In genomic region chr4:105708376-105709080, GRCh38 we compare ENCODE assay signal across 1 cellular context.
TF ChIP-seq lines count a peak whose summit lies in the region.

Gene GSTCD (plus strand): TSS chr4:105708784. CDS start chr4:105717614, 8,830 bp downstream.
Gene INTS12 (minus strand): TSS chr4:105708689. CDS start chr4:105700005, 8,684 bp downstream.

TF ChIP-seq in K562, 482 proteins besides CTCF, POLR2A, EP300 and RAD21 (continued from another document and continues in another):
- TF ChIP-seq SIX5 (IDR thresholded peaks at IDR 0.05; ENCODE audit: borderline replicate concordance in 1 of 2, insufficient read depth in 1 of 2, low read depth in 1 of 2, low read length in 2 of 2) (peak; percentile 62 to 66; a peak in 3 of 4 replicates), ZSCAN32 (CRISPR knock-in tag; IDR thresholded peaks at IDR 0.05) (no peak), MEF2D (tag; conservative IDR thresholded peaks at IDR 0.05; ENCODE audit: low read depth) (peak; percentile 22; the same call in 1 of the 2 replicates), SRSF1 (IDR thresholded peaks at IDR 0.05; ENCODE audit: low read depth, low read length) (no peak), ZNF655 (CRISPR knock-in tag; IDR thresholded peaks at IDR 0.05) (peak; percentile 29; the same call in 1 of the 2 replicates), HDAC1 (IDR thresholded peaks at IDR 0.05) (peak in 1 of 2 experiments; percentile 86; a peak in 2 of 4 replicates), SAP30 (IDR thresholded peaks at IDR 0.05; ENCODE audit: borderline replicate concordance, insufficient read depth, low read depth, low read length, poor library complexity, severe bottlenecking) (peak; percentile 83), YY1 (IDR thresholded peaks at IDR 0.05; ENCODE audit: borderline replicate concordance in 1 of 3, control insufficient read depth in 1 of 3, extremely low read depth in 1 of 3, insufficient read depth in 3 of 3, insufficient read length in 1 of 3, insufficient replicate concordance in 2 of 3, low read depth in 1 of 3, low read length in 2 of 3) (peak; percentile 8 to 83 (median 78)), ZNF507 (tag; conservative IDR thresholded peaks at IDR 0.05) (no peak), ZBTB2 (IDR thresholded peaks at IDR 0.05) (peak; percentile 97), XRCC5 (IDR thresholded peaks at IDR 0.05; ENCODE audit: low read depth, low read length) (peak; percentile 99), ETV1 (tag; conservative IDR thresholded peaks at IDR 0.05; ENCODE audit: low read depth) (peak; percentile 88), MCM2 (IDR thresholded peaks at IDR 0.05; ENCODE audit: low read depth) (no peak), MAFK (IDR thresholded peaks at IDR 0.05; ENCODE audit: low read length) (peak; percentile 22; the same call in 1 of the 2 replicates), HDAC6 (IDR thresholded peaks at IDR 0.05; ENCODE audit: low read depth, low read length) (no peak), THAP12 (CRISPR knock-in tag; IDR thresholded peaks at IDR 0.05) (peak; percentile 83), E2F6 (IDR thresholded peaks at IDR 0.05; ENCODE audit: borderline replicate concordance in 1 of 2, extremely low read depth in 1 of 2, insufficient read depth in 1 of 2, insufficient read length in 1 of 2, low read depth in 1 of 2, low read length in 1 of 2, poor library complexity in 1 of 2, severe bottlenecking in 1 of 2) (peak; percentile 32 to 62), HIVEP1 (CRISPR knock-in tag; IDR thresholded peaks at IDR 0.05) (no peak), MBD2 (IDR thresholded peaks at IDR 0.05; ENCODE audit: borderline replicate concordance, low read depth) (peak; percentile 87), ZFP36 (IDR thresholded peaks at IDR 0.05; ENCODE audit: low read depth, low read length, partially characterized antibody) (peak; percentile 53), ZNF239 (CRISPR knock-in tag; IDR thresholded peaks at IDR 0.05) (no peak; the same call in 1 of the 2 replicates), RBFOX2 (IDR thresholded peaks at IDR 0.05; ENCODE audit: low read depth, low read length) (peak; percentile 91), NCOA6 (IDR thresholded peaks at IDR 0.05) (no peak), KHSRP (IDR thresholded peaks at IDR 0.05) (no peak), ESRRA (IDR thresholded peaks at IDR 0.05; ENCODE audit: borderline replicate concordance, low read depth) (peak; percentile 63; the same call in 1 of the 2 replicates), MTF1 (CRISPR knock-in tag; IDR thresholded peaks at IDR 0.05; ENCODE audit: borderline replicate concordance) (no peak), ZBTB43 (CRISPR knock-in tag; IDR thresholded peaks at IDR 0.05) (no peak), ZBTB7A (IDR thresholded peaks at IDR 0.05; ENCODE audit: borderline replicate concordance, control insufficient read depth, low read depth, low read length) (peak; percentile 80), MYBL2 (IDR thresholded peaks at IDR 0.05; ENCODE audit: low read depth) (peak; percentile 80), MYBL2 (CRISPR knock-in tag; IDR thresholded peaks at IDR 0.05; ENCODE audit: borderline replicate concordance) (peak; percentile 25; the same call in 1 of the 2 replicates)
- TF ChIP-seq, protein P1, sequence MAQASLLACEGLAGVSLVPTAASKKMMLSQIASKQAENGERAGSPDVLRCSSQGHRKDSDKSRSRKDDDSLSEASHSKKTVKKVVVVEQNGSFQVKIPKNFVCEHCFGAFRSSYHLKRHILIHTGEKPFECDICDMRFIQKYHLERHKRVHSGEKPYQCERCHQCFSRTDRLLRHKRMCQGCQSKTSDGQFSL (CRISPR knock-in tag; IDR thresholded peaks at IDR 0.05), result peak; percentile 75; the same call in 1 of the 2 replicates
- TF ChIP-seq, protein P1 (tag; IDR thresholded peaks at IDR 0.05), result no peak; a peak in 1 of 4 replicates
- TF ChIP-seq, protein P2, sequence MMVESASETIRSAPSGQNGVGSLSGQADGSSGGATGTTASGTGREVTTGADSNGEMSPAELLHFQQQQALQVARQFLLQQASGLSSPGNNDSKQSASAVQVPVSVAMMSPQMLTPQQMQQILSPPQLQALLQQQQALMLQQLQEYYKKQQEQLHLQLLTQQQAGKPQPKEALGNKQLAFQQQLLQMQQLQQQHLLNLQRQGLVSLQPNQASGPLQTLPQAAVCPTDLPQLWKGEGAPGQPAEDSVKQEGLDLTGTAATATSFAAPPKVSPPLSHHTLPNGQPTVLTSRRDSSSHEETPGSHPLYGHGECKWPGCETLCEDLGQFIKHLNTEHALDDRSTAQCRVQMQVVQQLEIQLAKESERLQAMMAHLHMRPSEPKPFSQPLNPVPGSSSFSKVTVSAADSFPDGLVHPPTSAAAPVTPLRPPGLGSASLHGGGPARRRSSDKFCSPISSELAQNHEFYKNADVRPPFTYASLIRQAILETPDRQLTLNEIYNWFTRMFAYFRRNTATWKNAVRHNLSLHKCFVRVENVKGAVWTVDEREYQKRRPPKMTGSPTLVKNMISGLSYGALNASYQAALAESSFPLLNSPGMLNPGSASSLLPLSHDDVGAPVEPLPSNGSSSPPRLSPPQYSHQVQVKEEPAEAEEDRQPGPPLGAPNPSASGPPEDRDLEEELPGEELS (CRISPR knock-in tag; IDR thresholded peaks at IDR 0.05; ENCODE audit: borderline replicate concordance), result no peak; the same call in 1 of the 2 replicates
- TF ChIP-seq, protein P3, sequence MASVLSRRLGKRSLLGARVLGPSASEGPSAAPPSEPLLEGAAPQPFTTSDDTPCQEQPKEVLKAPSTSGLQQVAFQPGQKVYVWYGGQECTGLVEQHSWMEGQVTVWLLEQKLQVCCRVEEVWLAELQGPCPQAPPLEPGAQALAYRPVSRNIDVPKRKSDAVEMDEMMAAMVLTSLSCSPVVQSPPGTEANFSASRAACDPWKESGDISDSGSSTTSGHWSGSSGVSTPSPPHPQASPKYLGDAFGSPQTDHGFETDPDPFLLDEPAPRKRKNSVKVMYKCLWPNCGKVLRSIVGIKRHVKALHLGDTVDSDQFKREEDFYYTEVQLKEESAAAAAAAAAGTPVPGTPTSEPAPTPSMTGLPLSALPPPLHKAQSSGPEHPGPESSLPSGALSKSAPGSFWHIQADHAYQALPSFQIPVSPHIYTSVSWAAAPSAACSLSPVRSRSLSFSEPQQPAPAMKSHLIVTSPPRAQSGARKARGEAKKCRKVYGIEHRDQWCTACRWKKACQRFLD (CRISPR knock-in tag; IDR thresholded peaks at IDR 0.05), result peak; percentile 99
- TF ChIP-seq, protein P4, sequence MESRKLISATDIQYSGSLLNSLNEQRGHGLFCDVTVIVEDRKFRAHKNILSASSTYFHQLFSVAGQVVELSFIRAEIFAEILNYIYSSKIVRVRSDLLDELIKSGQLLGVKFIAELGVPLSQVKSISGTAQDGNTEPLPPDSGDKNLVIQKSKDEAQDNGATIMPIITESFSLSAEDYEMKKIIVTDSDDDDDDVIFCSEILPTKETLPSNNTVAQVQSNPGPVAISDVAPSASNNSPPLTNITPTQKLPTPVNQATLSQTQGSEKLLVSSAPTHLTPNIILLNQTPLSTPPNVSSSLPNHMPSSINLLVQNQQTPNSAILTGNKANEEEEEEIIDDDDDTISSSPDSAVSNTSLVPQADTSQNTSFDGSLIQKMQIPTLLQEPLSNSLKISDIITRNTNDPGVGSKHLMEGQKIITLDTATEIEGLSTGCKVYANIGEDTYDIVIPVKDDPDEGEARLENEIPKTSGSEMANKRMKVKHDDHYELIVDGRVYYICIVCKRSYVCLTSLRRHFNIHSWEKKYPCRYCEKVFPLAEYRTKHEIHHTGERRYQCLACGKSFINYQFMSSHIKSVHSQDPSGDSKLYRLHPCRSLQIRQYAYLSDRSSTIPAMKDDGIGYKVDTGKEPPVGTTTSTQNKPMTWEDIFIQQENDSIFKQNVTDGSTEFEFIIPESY (CRISPR knock-in tag; IDR thresholded peaks at IDR 0.05), result peak; percentile 38; the same call in 1 of the 2 replicates
- TF ChIP-seq, protein P5, sequence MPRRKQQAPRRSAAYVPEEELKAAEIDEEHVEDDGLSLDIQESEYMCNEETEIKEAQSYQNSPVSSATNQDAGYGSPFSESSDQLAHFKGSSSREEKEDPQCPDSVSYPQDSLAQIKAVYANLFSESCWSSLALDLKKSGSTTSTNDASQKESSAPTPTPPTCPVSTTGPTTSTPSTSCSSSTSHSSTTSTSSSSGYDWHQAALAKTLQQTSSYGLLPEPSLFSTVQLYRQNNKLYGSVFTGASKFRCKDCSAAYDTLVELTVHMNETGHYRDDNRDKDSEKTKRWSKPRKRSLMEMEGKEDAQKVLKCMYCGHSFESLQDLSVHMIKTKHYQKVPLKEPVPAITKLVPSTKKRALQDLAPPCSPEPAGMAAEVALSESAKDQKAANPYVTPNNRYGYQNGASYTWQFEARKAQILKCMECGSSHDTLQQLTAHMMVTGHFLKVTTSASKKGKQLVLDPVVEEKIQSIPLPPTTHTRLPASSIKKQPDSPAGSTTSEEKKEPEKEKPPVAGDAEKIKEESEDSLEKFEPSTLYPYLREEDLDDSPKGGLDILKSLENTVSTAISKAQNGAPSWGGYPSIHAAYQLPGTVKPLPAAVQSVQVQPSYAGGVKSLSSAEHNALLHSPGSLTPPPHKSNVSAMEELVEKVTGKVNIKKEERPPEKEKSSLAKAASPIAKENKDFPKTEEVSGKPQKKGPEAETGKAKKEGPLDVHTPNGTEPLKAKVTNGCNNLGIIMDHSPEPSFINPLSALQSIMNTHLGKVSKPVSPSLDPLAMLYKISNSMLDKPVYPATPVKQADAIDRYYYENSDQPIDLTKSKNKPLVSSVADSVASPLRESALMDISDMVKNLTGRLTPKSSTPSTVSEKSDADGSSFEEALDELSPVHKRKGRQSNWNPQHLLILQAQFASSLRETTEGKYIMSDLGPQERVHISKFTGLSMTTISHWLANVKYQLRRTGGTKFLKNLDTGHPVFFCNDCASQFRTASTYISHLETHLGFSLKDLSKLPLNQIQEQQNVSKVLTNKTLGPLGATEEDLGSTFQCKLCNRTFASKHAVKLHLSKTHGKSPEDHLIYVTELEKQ (CRISPR knock-in tag; IDR thresholded peaks at IDR 0.05), result no peak
- TF ChIP-seq, protein P6, sequence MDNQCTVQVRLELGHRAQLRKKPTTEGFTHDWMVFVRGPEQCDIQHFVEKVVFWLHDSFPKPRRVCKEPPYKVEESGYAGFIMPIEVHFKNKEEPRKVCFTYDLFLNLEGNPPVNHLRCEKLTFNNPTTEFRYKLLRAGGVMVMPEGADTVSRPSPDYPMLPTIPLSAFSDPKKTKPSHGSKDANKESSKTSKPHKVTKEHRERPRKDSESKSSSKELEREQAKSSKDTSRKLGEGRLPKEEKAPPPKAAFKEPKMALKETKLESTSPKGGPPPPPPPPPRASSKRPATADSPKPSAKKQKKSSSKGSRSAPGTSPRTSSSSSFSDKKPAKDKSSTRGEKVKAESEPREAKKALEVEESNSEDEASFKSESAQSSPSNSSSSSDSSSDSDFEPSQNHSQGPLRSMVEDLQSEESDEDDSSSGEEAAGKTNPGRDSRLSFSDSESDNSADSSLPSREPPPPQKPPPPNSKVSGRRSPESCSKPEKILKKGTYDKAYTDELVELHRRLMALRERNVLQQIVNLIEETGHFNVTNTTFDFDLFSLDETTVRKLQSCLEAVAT (IDR thresholded peaks at IDR 0.05), result 0 out of 4 replicates have a peak, but pooled peaks of 1 of the 2 experiments have one; percentile 29
